In the genomic region with DNA sequence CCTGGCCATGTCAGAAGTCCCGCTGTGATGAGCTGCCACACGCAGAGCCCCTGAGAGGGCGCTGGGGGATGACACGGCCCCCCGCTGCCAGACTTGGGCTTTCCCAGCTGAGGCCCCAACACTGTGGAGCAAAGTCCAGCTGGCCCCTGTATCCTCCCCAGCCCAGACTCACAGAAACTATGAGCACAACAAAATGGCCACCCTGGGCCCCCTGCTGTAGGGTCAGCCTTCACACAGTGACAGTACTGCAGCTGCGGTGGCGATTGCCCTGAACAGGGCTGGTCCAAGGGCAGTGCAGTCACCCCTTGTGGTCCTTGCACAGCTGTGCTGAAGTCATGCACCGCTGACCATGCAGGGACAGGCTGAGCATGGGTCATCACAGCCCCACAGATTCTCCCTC, we compare ENCODE assay signal across 23 cellular contexts.
DNase-seq lines count a peak whose midpoint lies in the region; ATAC-seq, FAIRE-seq and TF ChIP-seq lines count a peak whose summit lies in the region.
"Had no signal": no experiment of that assay in that cellular context is flagged by ENCODE, and none has a peak within 500 bp of the region (broad histone marks: within the 10 kb centered on the region; RNA-seq: fewer than 3 reads in every experiment).

No MANE protein-coding gene starts in this region.

- in situ Hi-C loops in Caki2 (cut with HindIII; ENCODE audit: low pct_unique_long_range_greater_than_20kb, low sequenced_read_pairs): no loop called here

- H3K4me1 Mint-ChIP-seq in nephron progenitor cell: peaks cover 40% of the 10 kb centered on the region
- H3K4me1 Mint-ChIP-seq: CD4-positive, alpha-beta memory T cell; central memory CD8-positive, alpha-beta T cell; memory B cell had no signal

- FAIRE-seq in RCC 7860 (lab: Jason Lieb, UNC): no peak
- FAIRE-seq: islet of Langerhans had no signal

- H3K4me3 Mint-ChIP-seq in nephron progenitor cell: peak overlapping the region; percentile 40
- H3K4me3 Mint-ChIP-seq: CD4-positive, alpha-beta memory T cell; central memory CD8-positive, alpha-beta T cell; memory B cell; natural killer cell had no signal

- TF ChIP-seq CTCF in nephron progenitor cell (IDR thresholded peaks at IDR 0.05) (no peak), foreskin keratinocyte (conservative IDR thresholded peaks at IDR 0.05) (no peak), A673 (conservative IDR thresholded peaks at IDR 0.05; ENCODE audit: low read depth, low read length) (no peak)

- POLR2A ChIA-PET in A673 (lab: Charles Lee; ENCODE audit: low non-redundant PET): no interaction called here

- H3K27me3 ChIP-seq in foreskin keratinocyte (no peaks in the 10 kb centered on the region), A673 (replicated peaks; ENCODE audit: insufficient read depth, low read depth, low read length, poor library complexity) (no peaks in the 10 kb centered on the region)
- H3K27me3 ChIP-seq: upper lobe of left lung had no signal

- no peaks in the 10 kb centered on the region for H3K36me3 Mint-ChIP-seq in nephron progenitor cell (ENCODE audit: low read depth)
- H3K36me3 Mint-ChIP-seq: CD4-positive, alpha-beta memory T cell; memory B cell; natural killer cell had no signal

- peak overlapping the region; percentile 44 for H3K27ac Mint-ChIP-seq in nephron progenitor cell
- H3K27ac Mint-ChIP-seq: CD4-positive, alpha-beta memory T cell; memory B cell; natural killer cell had no signal

- H3K4me3 ChIP-seq in A673 (ENCODE audit: low read depth, low read length, poor library complexity, severe bottlenecking): no peak overlapping the region
- H3K4me3 ChIP-seq: psoas muscle, SK-N-MC, upper lobe of left lung had no signal

- H3K4me1 ChIP-seq in foreskin keratinocyte (no peaks in the 10 kb centered on the region), A673 (ENCODE audit: insufficient read depth, low read length, poor library complexity, severe bottlenecking) (no peaks in the 10 kb centered on the region)
- H3K4me1 ChIP-seq: psoas muscle, upper lobe of left lung had no signal

- CTCF ChIA-PET in A673 (lab: Charles Lee): no interaction called here

- H3K27ac ChIP-seq in foreskin keratinocyte: no peak overlapping the region
- no peak overlapping the region for H3K27ac ChIP-seq in A673 (ENCODE audit: low read depth, low read length, poor library complexity, severe bottlenecking)
- H3K27ac ChIP-seq: psoas muscle, SK-N-MC, upper lobe of left lung had no signal

- DNase-seq in Caki2 (ENCODE audit: low read depth): peak; percentile 9
- DNase-seq in RCC 7860 (ENCODE audit: low spot score): peak; percentile 31
- peak; percentile 65 for DNase-seq in nephron progenitor cell
- DNase-seq in foreskin keratinocyte: no peak
- no peak for DNase-seq in activated CD8-positive, alpha-beta memory T cell treated with anti-CD3 and anti-CD28 coated beads for 24 hours
- DNase-seq in A673 (ENCODE audit: low spot score): no peak
- no peak for DNase-seq in dermis blood vessel endothelial cell
- DNase-seq: CD4-positive, alpha-beta memory T cell; effector CD8-positive, alpha-beta T cell; MM.1S; natural killer cell; NCI-H1930; psoas muscle; stimulated activated naive CD8-positive, alpha-beta T cell treated with anti-CD3 and anti-CD28 coated beads, Interleukin-15, Interleukin-2, amounts not matched to agents 100 U/mL and 50 U/mL, for 24 hours; T-helper 9 cell had no signal

- intact Hi-C loops in A673 (cut with micrococcal nuclease; ENCODE audit: unreplicated experiment): no loop called here

- peaks cover 14% of the 10 kb centered on the region for H3K9me3 Mint-ChIP-seq in nephron progenitor cell
- H3K9me3 Mint-ChIP-seq: central memory CD8-positive, alpha-beta T cell; memory B cell; natural killer cell had no signal

- no TSS peak for BruUV-seq in A673 (replicated peaks; lab: Mats Ljungman, UMichigan)

- H3K36me3 ChIP-seq in A673 (ENCODE audit: insufficient read depth, low read length, poor library complexity, severe bottlenecking): no peaks in the 10 kb centered on the region
- H3K36me3 ChIP-seq: upper lobe of left lung had no signal

- H3K9me3 ChIP-seq in A673 (ENCODE audit: low read depth, low read length, poor library complexity, severe bottlenecking): no peaks in the 10 kb centered on the region
- H3K9me3 ChIP-seq: psoas muscle, upper lobe of left lung had no signal

- peaks cover 23% of the 10 kb centered on the region for H3K27me3 Mint-ChIP-seq in nephron progenitor cell (ENCODE audit: low read depth, poor library complexity)

- ATAC-seq in GM21737 (IDR thresholded peaks at IDR 0.05; ENCODE audit: unreplicated experiment): peak; percentile 53
- no peak for ATAC-seq in foreskin keratinocyte
- ATAC-seq: activated CD4-positive, CD25-positive, alpha-beta regulatory T cell treated with anti-CD3 and anti-CD28 coated beads, Interleukin-2, amount 50 U/mL, for 24 hours; HCT116; natural killer cell; psoas muscle; stimulated activated naive CD8-positive, alpha-beta T cell treated with anti-CD3 and anti-CD28 coated beads, Interleukin-15, Interleukin-2, amounts not matched to agents 100 U/mL and 50 U/mL, for 24 hours had no signal

Comparison
In these comparisons a context has a peak if more than half of its experiments do, and no peak if none do; other contexts are left out.
1. DNase-seq: peak in Caki2 (single experiment), RCC 7860 (single experiment) and nephron progenitor cell (single experiment); none in foreskin keratinocyte (0 of 2), activated CD8-positive, alpha-beta memory T cell treated with anti-CD3 and anti-CD28 coated beads for 24 hours (single experiment), A673 (single experiment) and dermis blood vessel endothelial cell (single experiment).